ENCODE assay signal across 11 cellular contexts in genomic region chr17:69503711-69504110, GRCh38.
A peak's percentile ranks its signal among the peaks of the same experiment; 100 is the strongest.
DNase-seq lines count a peak whose midpoint lies in the region; ATAC-seq, FAIRE-seq and TF ChIP-seq lines count a peak whose summit lies in the region.
"Had no signal": no experiment of that assay in that cellular context is flagged by ENCODE, and none has a peak within 500 bp of the region (broad histone marks: within the 10 kb centered on the region; RNA-seq: fewer than 3 reads in every experiment).

No MANE protein-coding gene starts in this region.

- no peak for TF ChIP-seq CTCF in GM12878 (IDR thresholded peaks at IDR 0.05 in 2 of 3, conservative IDR thresholded peaks at IDR 0.05 in 1 of 3; ENCODE audit: control insufficient read depth in 2 of 3, extremely low read depth in 1 of 3, insufficient read depth in 1 of 3, low read depth in 3 of 3, low read length in 3 of 3)
- no peak for TF ChIP-seq CTCF in suprapubic skin (IDR thresholded peaks at IDR 0.05)

- DNase-seq in GM18507 (ENCODE audit: extremely low spot score, insufficient read length, low read depth) (peak; percentile 39), GM12878 (ENCODE audit: low read depth, low spot score) (peak; percentile 74), suprapubic skin (ENCODE audit: low spot score in 2 of 2) (no peak), mesenteric fat pad (ENCODE audit: low spot score) (no peak), NCI-H1436 (lab: John Stamatoyannopoulos, UW) (no peak)
- DNase-seq: activated naive CD8-positive, alpha-beta T cell treated with anti-CD3 and anti-CD28 coated beads, Interleukin-2, amount 10 ng/mL, durations not matched to agents 7 days and 5 days; DMS79; NCI-H345 had no signal

- RAD21 ChIA-PET in GM12878 (lab: Charles Lee; ENCODE audit: unreplicated experiment): interaction anchor here (0.8 to 3.0 kb wide), 4 partner anchors 11 to 19 kb away, joined by 3 to 14 read pairs (median 4); no protein-coding TSS in a partner anchor

- H3K9me3 Mint-ChIP-seq in activated T-helper 17 cell treated with anti-CD3 and anti-CD28 coated beads, Interleukin-2, amount 50 U/mL, for 72 hours: no peaks in the 10 kb centered on the region
- H3K9me3 Mint-ChIP-seq: activated naive CD8-positive, alpha-beta T cell treated with anti-CD3 and anti-CD28 coated beads, Interleukin-2, amount 10 ng/mL, durations not matched to agents 7 days and 5 days had no signal

- WGBS in GM12878 (ENCODE audit: insufficient coverage, insufficient replicate concordance, low lambda C conversion rate, missing lambda C conversion rate): 3% methylated on average over 5 of the region's 5 CpGs
- WGBS in suprapubic skin: 93% methylated on average over 5 of the region's 5 CpGs

- BruUV-seq in GM12878 (replicated peaks; lab: Mats Ljungman, UMichigan): no TSS peak

- peaks cover 14% of the 10 kb centered on the region for H3K36me3 Mint-ChIP-seq in activated T-helper 17 cell treated with anti-CD3 and anti-CD28 coated beads, Interleukin-2, amount 50 U/mL, for 72 hours (ENCODE audit: low read depth)

- POLR2A ChIA-PET in GM12878 (lab: Charles Lee): no interaction called here

- H3K4me3 Mint-ChIP-seq in activated T-helper 17 cell treated with anti-CD3 and anti-CD28 coated beads, Interleukin-2, amount 50 U/mL, for 72 hours: no peak overlapping the region
- H3K4me3 Mint-ChIP-seq: activated naive CD8-positive, alpha-beta T cell treated with anti-CD3 and anti-CD28 coated beads, Interleukin-2, amount 10 ng/mL, durations not matched to agents 7 days and 5 days had no signal

- intact Hi-C loops in GM12878 (cut with micrococcal nuclease; ENCODE audit: unreplicated experiment): loop anchor here (2.0 kb wide), 1 partner anchor 87 kb away; no protein-coding TSS in a partner anchor

- H3K36me3 ChIP-seq in GM12878 (ENCODE audit: control insufficient read depth in 2 of 2, insufficient read depth in 2 of 2, low read length in 1 of 2) (no peaks in the 10 kb centered on the region), suprapubic skin (no peaks in the 10 kb centered on the region)

- peak overlapping the region; percentile 88 for H3K4me2 ChIP-seq in GM12878 (ENCODE audit: control insufficient read depth, insufficient read depth)

- H3K9ac ChIP-seq in GM12878 (ENCODE audit: control insufficient read depth, insufficient read depth, low read length): peak overlapping the region; percentile 67; the same call in 1 of the 2 replicates

- SMC1A ChIA-PET in GM12878 (lab: Charles Lee; ENCODE audit: uncharacterized antibody, unreplicated experiment): interaction anchor here (1.1 to 8.7 kb wide), 10 partner anchors 9 to 177 kb away, joined by 3 to 56 read pairs (median 6); partner anchors contain the start of genes ABCA5 and MAP2K6

- H3K4me1 ChIP-seq in GM12878 (ENCODE audit: control insufficient read depth, insufficient read depth, low read length): peaks cover 21% of the 10 kb centered on the region
- H3K4me1 ChIP-seq in suprapubic skin: peaks cover 23% of the 10 kb centered on the region

- CTCF ChIA-PET in GM12878 (lab: Yijun Ruan, JAX): interaction anchor here (1.0 to 10.5 kb wide), 4 partner anchors 13 to 103 kb away, joined by 3 to 100 read pairs (median 6); no protein-coding TSS in a partner anchor

- H3K27ac Mint-ChIP-seq in activated T-helper 17 cell treated with anti-CD3 and anti-CD28 coated beads, Interleukin-2, amount 50 U/mL, for 72 hours: no peak overlapping the region
- H3K27ac Mint-ChIP-seq: activated naive CD8-positive, alpha-beta T cell treated with anti-CD3 and anti-CD28 coated beads, Interleukin-2, amount 10 ng/mL, durations not matched to agents 7 days and 5 days had no signal

- H3K27ac ChIP-seq in GM12878 (ENCODE audit: control insufficient read depth, insufficient read depth) (peak overlapping the region; percentile 88), suprapubic skin (no peak overlapping the region)

- TF ChIP-seq POLR2A in GM12878 (IDR thresholded peaks at IDR 0.05; ENCODE audit: low read depth, low read length) (no peak), suprapubic skin (IDR thresholded peaks at IDR 0.05) (no peak)

- peak; percentile 90 for FAIRE-seq in GM18507 (lab: Jason Lieb, UNC)
- FAIRE-seq in GM12878 (lab: Jason Lieb, UNC): peak; percentile 84

- H3K9me3 ChIP-seq in GM12878 (replicated peaks; ENCODE audit: control insufficient read depth, insufficient read depth, low read length): no peaks in the 10 kb centered on the region; the same call in 2 of the 3 replicates
- no peaks in the 10 kb centered on the region for H3K9me3 ChIP-seq in suprapubic skin

- peaks cover 13% of the 10 kb centered on the region for H3K79me2 ChIP-seq in GM12878 (ENCODE audit: control insufficient read depth, insufficient read depth, low read length)

- in situ Hi-C loops in GM12878 (cut with MboI): no loop called here

- TF ChIP-seq EP300 in GM12878 (IDR thresholded peaks at IDR 0.05; ENCODE audit: borderline replicate concordance in 1 of 2, control insufficient read depth in 1 of 2, low read depth in 2 of 2, low read length in 2 of 2) (peak; percentile 74 to 83; a peak in 3 of 4 replicates), suprapubic skin (IDR thresholded peaks at IDR 0.05) (no peak)

- no peak overlapping the region for H2AFZ ChIP-seq in GM12878 (ENCODE audit: control insufficient read depth, low read depth, low read length)

- H3K27me3 ChIP-seq in GM12878 (replicated peaks in 1 of 2; ENCODE audit: control insufficient read depth in 2 of 2, insufficient read depth in 2 of 2, low read length in 1 of 2) (no peaks in the 10 kb centered on the region), suprapubic skin (no peaks in the 10 kb centered on the region)

- H3K4me1 Mint-ChIP-seq in activated T-helper 17 cell treated with anti-CD3 and anti-CD28 coated beads, Interleukin-2, amount 50 U/mL, for 72 hours: peaks cover 6% of the 10 kb centered on the region

- H4K20me1 ChIP-seq in GM12878 (ENCODE audit: control insufficient read depth, insufficient read depth): no peaks in the 10 kb centered on the region

- TF ChIP-seq RAD21 in GM12878 (IDR thresholded peaks at IDR 0.05; ENCODE audit: insufficient read depth, low read depth, low read length): no peak

- ATAC-seq in GM21447 (IDR thresholded peaks at IDR 0.05; ENCODE audit: unreplicated experiment) (peak; percentile 86), HG03108 (IDR thresholded peaks at IDR 0.05; ENCODE audit: unreplicated experiment) (peak; percentile 77), GM12878 (peak; percentile 89)
- no peak for ATAC-seq in activated T-helper 17 cell treated with anti-CD3 and anti-CD28 coated beads, Interleukin-2, amount 50 U/mL, for 72 hours (replicated peaks)

- no peaks in the 10 kb centered on the region for H3K27me3 Mint-ChIP-seq in activated T-helper 17 cell treated with anti-CD3 and anti-CD28 coated beads, Interleukin-2, amount 50 U/mL, for 72 hours
- H3K27me3 Mint-ChIP-seq: activated naive CD8-positive, alpha-beta T cell treated with anti-CD3 and anti-CD28 coated beads, Interleukin-2, amount 10 ng/mL, durations not matched to agents 7 days and 5 days had no signal

- H3K4me3 ChIP-seq in GM12878 (peak overlapping the region; percentile 34; the same call in 1 of the 2 replicates), suprapubic skin (no peak overlapping the region)

TF ChIP-seq in GM12878, 131 proteins besides CTCF, POLR2A, EP300 and RAD21 (continues in another document):
- TF ChIP-seq PRDM15 (CRISPR knock-in tag; IDR thresholded peaks at IDR 0.05) (no peak), BHLHE40 (IDR thresholded peaks at IDR 0.05; ENCODE audit: borderline replicate concordance in 1 of 2, low read depth in 2 of 2, low read length in 1 of 2) (peak in 1 of 2 experiments; percentile 12; a peak in 1 of 4 replicates), ZNF622 (IDR thresholded peaks at IDR 0.05) (no peak), KLF5 (IDR thresholded peaks at IDR 0.05; ENCODE audit: partially characterized antibody) (no peak), RB1 (IDR thresholded peaks at IDR 0.05; ENCODE audit: borderline replicate concordance) (no peak), STAT1 (conservative IDR thresholded peaks at IDR 0.05) (no peak), SMAD5 (IDR thresholded peaks at IDR 0.05; ENCODE audit: low read depth) (no peak), IKZF1 (conservative IDR thresholded peaks at IDR 0.05) (peak; percentile 64), IKZF2 (IDR thresholded peaks at IDR 0.05) (peak; percentile 72 to 80), CBFB (IDR thresholded peaks at IDR 0.05; ENCODE audit: low read depth) (0 out of 2 replicates have a peak, but pooled peaks have one; percentile 29), WRNIP1 (IDR thresholded peaks at IDR 0.05; ENCODE audit: borderline replicate concordance, low read depth, low read length) (no peak), POLR2AphosphoS5 (IDR thresholded peaks at IDR 0.05; ENCODE audit: low read length) (no peak), ZNF384 (IDR thresholded peaks at IDR 0.05; ENCODE audit: borderline replicate concordance, low read depth, low read length) (no peak), JUND (IDR thresholded peaks at IDR 0.05; ENCODE audit: low read depth, low read length) (no peak), ZBED1 (IDR thresholded peaks at IDR 0.05; ENCODE audit: borderline replicate concordance) (peak; percentile 68; the same call in 1 of the 2 replicates), MTA2 (IDR thresholded peaks at IDR 0.05; ENCODE audit: low read depth) (peak; percentile 98)

Comparison
In these comparisons a context has a peak if more than half of its experiments do, and no peak if none do; other contexts are left out.
1. DNase-seq: peak in GM18507 (single experiment) and GM12878 (single experiment); none in suprapubic skin (0 of 2), mesenteric fat pad (single experiment) and NCI-H1436 (single experiment).